Comparison of ENCODE assay signal across 8 cellular contexts in the genomic region with DNA sequence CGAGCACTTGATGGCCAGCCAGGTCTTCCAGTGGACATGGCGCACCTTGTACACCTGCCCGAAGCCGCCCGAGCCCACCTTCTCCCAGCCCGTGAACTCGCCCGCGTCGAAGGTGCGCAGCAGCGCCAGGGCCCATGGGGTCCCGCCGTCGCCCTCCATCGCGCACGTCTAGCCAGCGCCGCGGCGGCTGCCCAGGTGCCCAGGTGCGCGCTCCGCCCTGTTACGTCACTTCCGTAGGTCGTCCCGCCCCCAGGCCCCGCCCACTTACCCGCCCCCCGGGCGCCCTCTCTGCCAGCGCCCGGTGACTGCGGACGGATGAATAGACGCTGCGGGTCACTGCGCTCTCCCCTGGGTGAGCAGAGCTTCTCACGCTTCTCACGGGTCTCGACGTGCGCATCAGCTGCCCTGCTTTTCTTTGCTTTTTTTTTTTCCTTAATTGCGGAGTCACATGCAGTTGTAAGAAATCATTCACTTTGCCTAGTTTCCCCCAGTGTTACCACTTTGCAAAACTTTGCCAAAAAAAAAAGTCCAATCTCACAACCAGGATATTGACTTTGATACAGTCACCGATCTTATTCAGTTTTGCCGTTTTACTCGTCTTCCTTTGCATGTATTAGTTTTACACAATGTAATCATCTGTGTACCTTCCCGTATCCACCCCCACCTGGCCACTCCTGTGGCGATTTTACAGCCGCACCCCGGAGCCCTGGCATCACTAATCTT. TPM values are rescaled to one million over a fixed set of nuclear protein-coding genes. Genes with fewer than 3 reads are reported as not detected.
DNase-seq lines count a peak whose midpoint lies in the region; ATAC-seq and TF ChIP-seq lines count a peak whose summit lies in the region.

A gene (minus strand): TSS at position 170 of the 723 bp plus-strand sequence. CDS start 11 bp downstream, at position 159.

- no peaks in the 10 kb centered on the region for H3K27me3 ChIP-seq in kidney epithelial cell (ENCODE audit: control insufficient read depth, insufficient read depth, low read length)

- H3K4me3 ChIP-seq in kidney epithelial cell (ENCODE audit: low read depth, low read length) = peak within 1 kb of the TSS; percentile 92

- no peaks in the 10 kb centered on the region for H3K36me3 Mint-ChIP-seq in T-cell

- no peaks in the 10 kb centered on the region for H3K9me3 Mint-ChIP-seq in T-cell

- peak within 1 kb of the TSS; percentile 75 to 90 (median 76) for H3K4me3 Mint-ChIP-seq in T-cell

- TF ChIP-seq CTCF in kidney epithelial cell (IDR thresholded peaks at IDR 0.05; ENCODE audit: insufficient read depth, low read length, poor library complexity, severe bottlenecking) = no peak

- POLR2A ChIA-PET in T-cell (lab: Charles Lee) = no interaction called here

- peak; percentile 72 for DNase-seq in DMS79 (lab: John Stamatoyannopoulos, UW)
- peak; percentile 90 for DNase-seq in HuH-7 (ENCODE audit: low spot score)
- peak in 33 of 34 experiments; percentile 14 to 65 (median 44) for DNase-seq in T-cell
- DNase-seq in astrocyte of the hippocampus (ENCODE audit: low read depth, low spot score) = peak; percentile 87
- DNase-seq in kidney epithelial cell (ENCODE audit: low read depth) = peak; percentile 85
- DNase-seq in stimulated activated CD4-positive, alpha-beta T cell treated with anti-CD3 and anti-CD28 coated beads, Interleukin-4, amount 100 ng/mL, for 48 hours (ENCODE audit: low read depth in 2 of 2) = peak; percentile 50 to 67
- DNase-seq in retina = no peak

- CTCF ChIA-PET in T-cell (lab: Charles Lee) = interaction anchor here in 1 of 2 donors (1.0 kb wide), 1 partner anchor 20 kb away, joined by 5 read pairs; no protein-coding TSS in a partner anchor

- H3K36me3 ChIP-seq in kidney epithelial cell (ENCODE audit: control insufficient read depth, insufficient read depth, low read length) = no peaks in the 10 kb centered on the region

- peaks cover 40 to 82% of the 10 kb centered on the region in 2 donors for H3K27me3 Mint-ChIP-seq in T-cell

- ATAC-seq in T-cell (replicated peaks in 1 of 4) (peak; percentile 44 to 83 (median 68)), HG02798 (IDR thresholded peaks at IDR 0.05; ENCODE audit: poor library complexity, unreplicated experiment) (no peak)

- H3K27ac Mint-ChIP-seq in T-cell = peak within 1 kb of the TSS in 1 of 2 donors; percentile 17

- H3K4me1 Mint-ChIP-seq in T-cell = peaks cover 24 to 34% (median 28%) of the 10 kb centered on the region in 3 donors

RNA-seq across cellular contexts. Expression of the gene that starts here (rescaled TPM):
- total RNA-seq in T-cell = 1 to 10 TPM in 2 of 5 donors, under 1 TPM in 3; 0.30 to 2.1 (median 0.63) TPM
- 17.6 and 20.5 TPM in 2 replicates for total RNA-seq in kidney epithelial cell
